ENCODE assay signal across 8 cellular contexts in the genomic region with DNA sequence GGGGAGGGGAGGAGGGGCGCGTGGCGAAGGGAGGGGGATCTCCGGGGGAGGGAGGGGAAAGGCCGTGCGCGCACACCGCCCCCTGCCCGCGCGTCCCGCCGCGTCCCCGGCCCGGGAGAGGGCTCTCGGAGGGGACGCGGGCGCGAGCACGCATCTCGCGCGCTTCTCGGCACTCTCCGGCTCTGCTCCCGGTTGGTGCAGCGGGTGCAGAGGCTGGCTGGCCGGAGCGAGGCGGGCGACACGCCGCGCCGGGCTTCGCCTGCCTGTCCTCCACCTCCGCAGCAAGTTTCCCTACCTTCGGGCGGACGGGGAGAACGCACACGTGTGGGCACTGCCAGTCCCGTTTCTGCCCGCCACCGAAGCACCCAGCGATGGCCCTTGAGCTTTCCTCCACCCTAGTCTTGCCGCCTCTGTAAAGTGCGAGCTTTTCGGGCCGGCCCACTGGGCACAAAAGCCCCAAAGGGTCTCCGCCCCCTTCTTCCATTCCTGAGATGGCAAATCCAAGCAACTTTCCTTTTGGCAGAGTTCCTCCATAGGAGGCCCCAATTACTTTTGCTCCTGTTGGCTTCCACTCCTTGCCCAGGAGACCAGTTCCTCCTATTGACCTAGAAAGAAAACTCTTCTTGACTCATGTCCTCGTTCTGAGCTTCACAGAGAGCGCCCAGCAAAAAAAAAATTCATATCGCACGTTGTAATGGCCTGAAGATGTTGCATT. TPM values are rescaled to one million over a fixed set of nuclear protein-coding genes. Genes with fewer than 3 reads are reported as not detected.
DNase-seq lines count a peak whose midpoint lies in the region; ATAC-seq, FAIRE-seq and TF ChIP-seq lines count a peak whose summit lies in the region.

No MANE protein-coding gene starts in this region.

- peak overlapping the region; percentile 61 to 75 (median 68) for H3K4me3 ChIP-seq in pancreas

- H3K4me3 Mint-ChIP-seq in activated naive CD8-positive, alpha-beta T cell treated with anti-CD3 and anti-CD28 coated beads, Interleukin-2, amount 10 ng/mL, durations not matched to agents 7 days and 5 days = peak overlapping the region; percentile 86

- H3K9me3 ChIP-seq in pancreas = no peaks in the 10 kb centered on the region

- DNase-seq in EL = peak; percentile 76
- peak; percentile 29 for DNase-seq in SHP77 treated with DMSO at 0.1 percent for 48 hours (lab: John Stamatoyannopoulos, UW)
- DNase-seq in activated naive CD8-positive, alpha-beta T cell treated with anti-CD3 and anti-CD28 coated beads, Interleukin-2, amount 10 ng/mL, durations not matched to agents 7 days and 5 days = peak; percentile 81
- peak; percentile 84 for DNase-seq in Right ventricle myocardium superior
- DNase-seq in pancreas = peak in 5 of 6 donors; percentile 78 to 89 (median 82)
- peak; percentile 79 for DNase-seq in ureter (ENCODE audit: low spot score)

- H3K27me3 ChIP-seq in pancreas = no peaks in the 10 kb centered on the region

- TF ChIP-seq RAD21 in Ishikawa (IDR thresholded peaks at IDR 0.05; ENCODE audit: low read depth) = no peak

- TF ChIP-seq CTCF in pancreas (IDR thresholded peaks at IDR 0.05) = no peak

- H3K4me1 ChIP-seq in pancreas = peaks cover 14 to 24% (median 23%) of the 10 kb centered on the region in 3 donors

- H3K36me3 Mint-ChIP-seq in activated naive CD8-positive, alpha-beta T cell treated with anti-CD3 and anti-CD28 coated beads, Interleukin-2, amount 10 ng/mL, durations not matched to agents 7 days and 5 days = peaks cover 27% of the 10 kb centered on the region

- no peaks in the 10 kb centered on the region for H3K27me3 Mint-ChIP-seq in activated naive CD8-positive, alpha-beta T cell treated with anti-CD3 and anti-CD28 coated beads, Interleukin-2, amount 10 ng/mL, durations not matched to agents 7 days and 5 days

- H3K4me1 Mint-ChIP-seq in activated naive CD8-positive, alpha-beta T cell treated with anti-CD3 and anti-CD28 coated beads, Interleukin-2, amount 10 ng/mL, durations not matched to agents 7 days and 5 days = peaks cover 36% of the 10 kb centered on the region

- H3K36me3 ChIP-seq in pancreas = peaks cover 0 to 20% (median 8%) of the 10 kb centered on the region in 3 donors

- WGBS in pancreas, 2 donors = 1% methylated on average over 35 to 56 of the region's 57 CpGs

- H3K27ac ChIP-seq in pancreas = peak overlapping the region; percentile 73 to 94 (median 89)

- no peaks in the 10 kb centered on the region for H3K9me3 Mint-ChIP-seq in activated naive CD8-positive, alpha-beta T cell treated with anti-CD3 and anti-CD28 coated beads, Interleukin-2, amount 10 ng/mL, durations not matched to agents 7 days and 5 days

- no peak for TF ChIP-seq EP300 in Ishikawa (IDR thresholded peaks at IDR 0.05; ENCODE audit: borderline replicate concordance)

- POLR2A ChIA-PET in activated naive CD8-positive, alpha-beta T cell treated with anti-CD3 and anti-CD28 coated beads, Interleukin-2, amount 10 ng/mL, durations not matched to agents 7 days and 5 days (lab: Charles Lee) = interaction anchor here (0.5 to 4.6 kb wide), 29 partner anchors 8 to 241 kb away, joined by 3 to 57 read pairs (median 6); partner anchors contain the start of genes EIF4B, ESPL1, ITGB7 and MYG1

- intact Hi-C loops in Right ventricle myocardium superior (cut with DNase I) (no loop called here), pancreas (cut with DNase I) (no loop called here)

- peak; percentile 64 for ATAC-seq in GM21723 (IDR thresholded peaks at IDR 0.05; ENCODE audit: unreplicated experiment)
- peak; percentile 35 for ATAC-seq in activated naive CD8-positive, alpha-beta T cell treated with anti-CD3 and anti-CD28 coated beads, Interleukin-2, amount 10 ng/mL, durations not matched to agents 7 days and 5 days (ENCODE audit: low read depth)
- peak; percentile 83 for ATAC-seq in Right ventricle myocardium superior (ENCODE audit: poor library complexity)
- ATAC-seq in pancreas = peak; percentile 79 to 85 (median 82)

- no peak for FAIRE-seq in pancreas (lab: Jason Lieb, UNC)

- H3K27ac Mint-ChIP-seq in activated naive CD8-positive, alpha-beta T cell treated with anti-CD3 and anti-CD28 coated beads, Interleukin-2, amount 10 ng/mL, durations not matched to agents 7 days and 5 days = peak overlapping the region; percentile 83

TF ChIP-seq in Ishikawa, 13 proteins besides CTCF, POLR2A, EP300 and RAD21:
- TF ChIP-seq CEBPB (IDR thresholded peaks at IDR 0.05) (no peak), USF1 (IDR thresholded peaks at IDR 0.05) (peak; percentile 38; the same call in 1 of the 2 replicates), FOXM1 (IDR thresholded peaks at IDR 0.05; ENCODE audit: borderline replicate concordance, low read depth) (no peak), ZBTB7A (IDR thresholded peaks at IDR 0.05; ENCODE audit: low read depth) (0 out of 2 replicates have a peak, but pooled peaks have one; percentile 36), TEAD4 (IDR thresholded peaks at IDR 0.05) (0 out of 2 replicates have a peak, but pooled peaks have one; percentile 10), CREB1 (IDR thresholded peaks at IDR 0.05; ENCODE audit: low read depth) (no peak), EGR1 (IDR thresholded peaks at IDR 0.05) (peak; percentile 59), YY1 (IDR thresholded peaks at IDR 0.05; ENCODE audit: low read depth) (no peak; the same call in 1 of the 2 replicates), NFIC (IDR thresholded peaks at IDR 0.05) (0 out of 2 replicates have a peak, but pooled peaks have one; percentile 22), TCF12 (IDR thresholded peaks at IDR 0.05; ENCODE audit: low read depth) (no peak), REST (IDR thresholded peaks at IDR 0.05; ENCODE audit: low read depth) (no peak), TAF1 (IDR thresholded peaks at IDR 0.05; ENCODE audit: low read depth) (peak; percentile 56; the same call in 1 of the 2 replicates)
- TF ChIP-seq, protein P1, sequence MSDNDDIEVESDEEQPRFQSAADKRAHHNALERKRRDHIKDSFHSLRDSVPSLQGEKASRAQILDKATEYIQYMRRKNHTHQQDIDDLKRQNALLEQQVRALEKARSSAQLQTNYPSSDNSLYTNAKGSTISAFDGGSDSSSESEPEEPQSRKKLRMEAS (IDR thresholded peaks at IDR 0.05) = peak; percentile 78

RNA-seq across cellular contexts. Expression of gene CSAD, which starts 0.4 kb away (rescaled TPM):
- 10 to 100 TPM; 28.1 to 38.3 TPM for total RNA-seq in activated naive CD8-positive, alpha-beta T cell treated with anti-CD3 and anti-CD28 coated beads, Interleukin-2, amount 10 ng/mL, durations not matched to agents 7 days and 5 days
- total RNA-seq in Right ventricle myocardium superior (8.2 TPM), pancreas (10 to 100 TPM; 10.1 to 28.4 (median 16.1) TPM), ureter (65.7 TPM)
- polyA plus RNA-seq in pancreas = 10 to 100 TPM; 78.5 to 83.2 TPM

RNA-seq across cellular contexts. Expression of gene ZNF740, which starts 0.6 kb away (rescaled TPM):
- total RNA-seq in activated naive CD8-positive, alpha-beta T cell treated with anti-CD3 and anti-CD28 coated beads, Interleukin-2, amount 10 ng/mL, durations not matched to agents 7 days and 5 days = 10 to 100 TPM; 53.6 to 60.2 TPM
- total RNA-seq in Right ventricle myocardium superior = 29.4 TPM
- 10 to 100 TPM; 13.3 to 33.1 (median 19.8) TPM for total RNA-seq in pancreas
- polyA plus RNA-seq in pancreas = 1 to 10 TPM; 5.2 to 7.6 TPM
- 56.8 TPM for total RNA-seq in ureter

RNA-seq across cellular contexts. Expression of gene ITGB7, which starts 26.0 kb away (rescaled TPM):
- 100 to 1,000 TPM; 415 to 420 TPM for total RNA-seq in activated naive CD8-positive, alpha-beta T cell treated with anti-CD3 and anti-CD28 coated beads, Interleukin-2, amount 10 ng/mL, durations not matched to agents 7 days and 5 days
- total RNA-seq in Right ventricle myocardium superior = 0.97 TPM
- 1 to 10 TPM; 1.1 to 1.7 (median 1.4) TPM for total RNA-seq in pancreas
- polyA plus RNA-seq in pancreas = 1 to 10 TPM; 1.6 to 1.8 TPM
- 15.8 TPM for total RNA-seq in ureter

RNA-seq across cellular contexts. Expression of gene RARG, which starts 50.9 kb away (rescaled TPM):
- 10 to 100 TPM; 38.1 to 40.3 TPM for total RNA-seq in activated naive CD8-positive, alpha-beta T cell treated with anti-CD3 and anti-CD28 coated beads, Interleukin-2, amount 10 ng/mL, durations not matched to agents 7 days and 5 days
- total RNA-seq in Right ventricle myocardium superior (15.4 TPM), pancreas (10 to 100 TPM in 2 of 6 donors, 1 to 10 TPM in 4; 4.4 to 18.7 (median 7.4) TPM), ureter (101 TPM)
- polyA plus RNA-seq in pancreas = 10 to 100 TPM; 10.3 to 11.7 TPM

Comparison
In these comparisons a context has a peak if more than half of its experiments do, and no peak if none do; other contexts are left out.
1. Peak in every context shown above with its lines: DNase-seq, ATAC-seq, H3K4me3 ChIP-seq and H3K27ac ChIP-seq.
2. DNase-seq: peak in every context shown above with its lines; median percentile 84 in Right ventricle myocardium superior; 82 in pancreas; 81 in activated naive CD8-positive, alpha-beta T cell treated with anti-CD3 and anti-CD28 coated beads, Interleukin-2, amount 10 ng/mL, durations not matched to agents 7 days and 5 days; 79 in ureter; 76 in EL; 29 in SHP77 treated with DMSO at 0.1 percent for 48 hours.
3. RNA of gene ITGB7, which starts 26.0 kb away (total RNA-seq): 415 to 420 TPM in activated naive CD8-positive, alpha-beta T cell treated with anti-CD3 and anti-CD28 coated beads, Interleukin-2, amount 10 ng/mL, durations not matched to agents 7 days and 5 days; 15.8 TPM in ureter (single experiment), 1.1 to 1.7 TPM in pancreas and 0.97 TPM in Right ventricle myocardium superior (single experiment); every median in the first group is over 10 times any median in the second.